ENCODE assay signal across 1 cellular context in genomic region chr1:208374391-208374941, GRCh38.
TF ChIP-seq lines count a peak whose summit lies in the region.

No MANE protein-coding gene starts in this region.

TF ChIP-seq in K562, 482 proteins besides CTCF, POLR2A, EP300 and RAD21:
- TF ChIP-seq ZNF318 (IDR thresholded peaks at IDR 0.05; ENCODE audit: borderline replicate concordance in 1 of 2, low read depth in 1 of 2) (no peak), FOSL1 (tag; conservative IDR thresholded peaks at IDR 0.05) (peak; percentile 23; the same call in 1 of the 2 replicates)
